In the genomic region with DNA sequence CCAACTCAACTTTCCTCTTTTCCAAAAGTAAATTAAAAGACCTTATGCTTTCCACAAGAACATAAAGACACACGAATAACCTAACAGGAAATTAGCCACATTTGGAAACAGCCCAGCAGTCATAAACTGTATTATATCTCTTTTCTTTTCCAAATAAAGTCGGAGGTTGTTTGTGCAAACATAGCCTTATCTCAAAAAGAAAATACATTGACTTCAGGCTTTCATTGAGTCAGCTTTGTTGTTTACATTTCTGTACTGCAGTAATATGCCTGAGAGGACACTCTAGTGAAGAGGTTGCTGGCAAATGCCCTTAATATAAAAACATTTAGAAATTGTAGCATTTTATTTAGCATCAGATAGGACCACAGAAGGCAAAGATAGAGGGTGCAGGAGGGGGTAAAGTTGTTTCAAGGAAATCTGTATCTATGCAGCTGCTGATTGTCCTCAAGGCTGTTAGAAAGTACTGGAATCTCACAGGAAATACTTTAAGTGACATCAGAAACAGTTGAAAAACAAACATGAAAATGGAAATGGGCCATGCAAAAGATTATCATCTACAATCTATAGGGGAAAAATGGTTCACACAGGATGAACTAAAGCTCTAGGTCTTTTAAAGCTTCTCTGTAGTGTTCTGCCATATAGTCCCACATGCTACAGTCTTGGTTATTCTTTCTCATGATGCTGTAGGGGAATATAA, we compare ENCODE assay signal across 17 cellular contexts. TPM values are rescaled to one million over a fixed set of nuclear protein-coding genes. Genes with fewer than 3 reads are reported as not detected.
A peak's percentile ranks its signal among the peaks of the same experiment; 100 is the strongest.
DNase-seq lines count a peak whose midpoint lies in the region; ATAC-seq, FAIRE-seq and TF ChIP-seq lines count a peak whose summit lies in the region.
"Had no signal": no experiment of that assay in that cellular context is flagged by ENCODE, and none has a peak within 500 bp of the region (broad histone marks: within the 10 kb centered on the region; RNA-seq: fewer than 3 reads in every experiment).

No MANE protein-coding gene starts in this region.

- FAIRE-seq in small intestine (lab: Jason Lieb, UNC) = no peak

- TF ChIP-seq POLR2A in upper lobe of left lung (IDR thresholded peaks at IDR 0.05) = no peak

- no peaks in the 10 kb centered on the region for H3K36me3 ChIP-seq in Panc1 (ENCODE audit: control insufficient read depth, insufficient read depth, low read length)
- peaks cover 0 to 5% of the 10 kb centered on the region in 2 donors for H3K36me3 ChIP-seq in small intestine (ENCODE audit: control insufficient read depth in 2 of 2, insufficient read depth in 2 of 2, low read length in 2 of 2)
- no peaks in the 10 kb centered on the region for H3K36me3 ChIP-seq in upper lobe of left lung
- H3K36me3 ChIP-seq: heart left ventricle, thoracic aorta had no signal

- H3K4me3 ChIP-seq in Panc1 (ENCODE audit: low read depth in 2 of 2, low read length in 2 of 2) (no peak overlapping the region), fibroblast of the aortic adventitia (ENCODE audit: low read depth, low read length) (no peak overlapping the region), small intestine (ENCODE audit: low read depth in 1 of 2, low read length in 2 of 2) (no peak overlapping the region), upper lobe of left lung (no peak overlapping the region)
- H3K4me3 ChIP-seq: heart left ventricle, thoracic aorta had no signal

- CTCF ChIA-PET in Panc1 (lab: Charles Lee) = no interaction called here

- no peak for TF ChIP-seq EP300 in upper lobe of left lung (IDR thresholded peaks at IDR 0.05)

- intact Hi-C loops in Panc1 (cut with micrococcal nuclease; ENCODE audit: unreplicated experiment) = no loop called here

- H3K9me3 ChIP-seq in Panc1 (ENCODE audit: control insufficient read depth, insufficient read depth, low read depth, low read length) (no peaks in the 10 kb centered on the region), small intestine (ENCODE audit: control insufficient read depth, low read depth) (no peaks in the 10 kb centered on the region), upper lobe of left lung (no peaks in the 10 kb centered on the region)
- H3K9me3 ChIP-seq: heart left ventricle, thoracic aorta had no signal

- no TSS peak for BruUV-seq in Panc1 (replicated peaks; lab: Mats Ljungman, UMichigan)

- H3K4me1 ChIP-seq in Panc1 (ENCODE audit: control insufficient read depth, insufficient read depth, low read length) (peaks cover 5% of the 10 kb centered on the region; the same call in 1 of the 2 replicates), small intestine (ENCODE audit: control insufficient read depth in 2 of 2, insufficient read depth in 1 of 2, low read depth in 1 of 2, low read length in 1 of 2) (peaks cover 3 to 6% of the 10 kb centered on the region in 2 donors), upper lobe of left lung (peaks cover 9 to 24% (median 19%) of the 10 kb centered on the region in 4 donors)

- DNase-seq in H4 (ENCODE audit: low spot score) (peak; percentile 80), Panc1 (ENCODE audit: low read depth, low spot score) (no peak), fibroblast of the aortic adventitia (ENCODE audit: low read depth) (peak; percentile 44), small intestine (peak; percentile 59), upper lobe of left lung (no peak), NCI-H2227 treated with DMSO at 0.1 percent for 48 hours (lab: John Stamatoyannopoulos, UW) (no peak), NCI-H524 treated with DMSO at 0.1 percent for 48 hours (lab: John Stamatoyannopoulos, UW) (no peak)
- no peak for DNase-seq in stimulated activated naive CD4-positive, alpha-beta T cell (lab: John Stamatoyannopoulos, UW)
- DNase-seq: activated CD4-positive, alpha-beta T cell treated with anti-CD3 and anti-CD28 coated beads for 1 hour; activated T-cell treated with anti-CD3 and anti-CD28 coated beads, Interleukin-2, amount 50 U/mL, for 4 hours; aorta; effector memory CD4-positive, alpha-beta T cell; heart left ventricle; KBM-7; left ventricle myocardium superior; stimulated activated CD4-positive, alpha-beta T cell treated with anti-CD3 and anti-CD28 coated beads, Interleukin-12 subunit alpha, Interleukin-12 subunit beta, amount 100 ng/mL, for 4 hours had no signal

- 6 to 22% (median 16%) methylated on average over 2 of the region's 2 CpGs for WGBS in small intestine, 3 donors
- 8 to 11% methylated on average over 2 of the region's 2 CpGs for WGBS in upper lobe of left lung, 2 donors

- ATAC-seq in Panc1 (peak; percentile 94), upper lobe of left lung (ENCODE audit: low FRiP score in 2 of 2) (no peak)
- ATAC-seq: activated T-cell treated with anti-CD3 and anti-CD28 coated beads, Interleukin-2, amount 50 U/mL, for 4 hours; heart left ventricle; left ventricle myocardium superior had no signal

- H3K27ac ChIP-seq in Panc1 (ENCODE audit: low read length) = peak overlapping the region; percentile 54; the same call in 1 of the 2 replicates
- peak overlapping the region in 1 of 2 donors; percentile 14 for H3K27ac ChIP-seq in small intestine (ENCODE audit: low read depth in 1 of 2, low read length in 1 of 2)
- peak overlapping the region in 1 of 4 donors; percentile 35 for H3K27ac ChIP-seq in upper lobe of left lung
- H3K27ac ChIP-seq: heart left ventricle, thoracic aorta had no signal

- TF ChIP-seq CTCF in Panc1 (IDR thresholded peaks at IDR 0.05) = no peak
- no peak for TF ChIP-seq CTCF in fibroblast of the aortic adventitia (IDR thresholded peaks at IDR 0.05; ENCODE audit: insufficient read depth, low read length)
- TF ChIP-seq CTCF in upper lobe of left lung (IDR thresholded peaks at IDR 0.05) = no peak

- H3K27me3 ChIP-seq in Panc1 (ENCODE audit: control insufficient read depth, insufficient read depth, low read length) (no peaks in the 10 kb centered on the region), small intestine (ENCODE audit: control insufficient read depth in 2 of 2, insufficient read depth in 2 of 2, low read length in 2 of 2) (no peaks in the 10 kb centered on the region), upper lobe of left lung (no peaks in the 10 kb centered on the region)
- H3K27me3 ChIP-seq: heart left ventricle had no signal

- POLR2A ChIA-PET in Panc1 (lab: Charles Lee) = no interaction called here

- in situ Hi-C loops in Panc1 (cut with HindIII; ENCODE audit: low pct_unique_long_range_greater_than_20kb, low sequenced_read_pairs) = no loop called here

RNA-seq across cellular contexts. Expression of a gene that starts 14.5 kb away (rescaled TPM):
- total RNA-seq in H4 (2014; rRNA removed; shearing (Covaris generic)) = 2.8 and 4.2 TPM in 2 replicates
- total RNA-seq in Panc1 (2021; ENCODE audit: unreplicated experiment) (0.18 TPM), fibroblast of the aortic adventitia (ENCODE audit: low replicate concordance) (1.6 and 3.5 TPM in 2 replicates), upper lobe of left lung (1 to 10 TPM; 2.7 to 7.3 (median 4.3) TPM)
- 0.45 TPM for polyA plus RNA-seq in Panc1 (2012; ENCODE audit: insufficient read length)
- polyA plus RNA-seq in small intestine = 10 to 100 TPM in 1 of 3 donors, 1 to 10 TPM in 2; 6.4 to 11.1 (median 7.2) TPM

Comparison
In these comparisons a context has a peak if more than half of its experiments do, and no peak if none do; other contexts are left out.
1. DNase-seq: peak in H4 (single experiment), fibroblast of the aortic adventitia (single experiment) and small intestine (single experiment); none in Panc1 (single experiment), stimulated activated naive CD4-positive, alpha-beta T cell (0 of 6), upper lobe of left lung (0 of 2), NCI-H2227 treated with DMSO at 0.1 percent for 48 hours (single experiment) and NCI-H524 treated with DMSO at 0.1 percent for 48 hours (single experiment).